Comparison of ENCODE assay signal across 14 cellular contexts in the genomic region with DNA sequence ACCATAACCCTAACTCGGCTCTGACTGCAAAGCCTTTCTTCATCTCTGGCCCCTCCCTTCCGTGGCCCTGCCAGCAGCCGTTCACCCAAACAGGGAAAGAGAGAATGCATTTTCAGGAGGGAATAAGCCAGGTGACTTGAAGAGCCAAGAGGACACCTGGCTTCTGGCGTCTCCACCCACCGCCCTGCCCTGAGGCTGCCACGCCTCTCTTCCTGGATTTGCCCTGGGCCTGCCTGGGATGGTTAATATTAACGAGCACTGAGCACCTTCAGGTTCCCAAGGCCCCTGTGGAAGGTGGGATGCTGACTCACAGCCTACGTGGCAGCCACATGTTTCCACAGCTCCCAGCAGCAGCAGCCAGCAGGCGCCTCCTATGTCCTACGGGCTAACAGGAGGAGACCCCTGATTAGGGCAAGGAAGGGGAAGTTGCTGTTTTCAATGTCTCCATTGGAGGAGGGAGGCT.
DNase-seq lines count a peak whose midpoint lies in the region; ATAC-seq, FAIRE-seq and TF ChIP-seq lines count a peak whose summit lies in the region.
"Had no signal": no experiment of that assay in that cellular context is flagged by ENCODE, and none has a peak within 500 bp of the region (broad histone marks: within the 10 kb centered on the region; RNA-seq: fewer than 3 reads in every experiment).

No MANE protein-coding gene starts in this region.

- peak; percentile 8 for DNase-seq in LNCaP clone FGC (ENCODE audit: low read depth)
- DNase-seq in PC-9: peak; percentile 91 to 97
- DNase-seq in keratinocyte (ENCODE audit: low read depth, low spot score): peak; percentile 86
- DNase-seq in stomach: peak; percentile 81
- DNase-seq in amygdala (lab: John Stamatoyannopoulos, UW): no peak
- no peak for DNase-seq in endothelial cell (ENCODE audit: low spot score)
- DNase-seq: DMS 273 treated with DMSO at 0.1 percent for 48 hours, kidney glomerular epithelial cell, tibial artery had no signal

- intact Hi-C loops in PC-9 (cut with micrococcal nuclease; ENCODE audit: unreplicated experiment) (loop anchor here (2.0 to 5.0 kb wide), 4 partner anchors 81 to 157 kb away; no protein-coding TSS in a partner anchor), stomach (cut with DNase I; ENCODE audit: low total_unique reads) (no loop called here)

- H3K9me3 ChIP-seq in PC-9 (ENCODE audit: insufficient read depth, low read depth) (no peaks in the 10 kb centered on the region), keratinocyte (ENCODE audit: control insufficient read depth, low read depth, low read length) (no peaks in the 10 kb centered on the region), stomach (no peaks in the 10 kb centered on the region)
- H3K9me3 ChIP-seq: tibial artery had no signal

- H3K4me1 Mint-ChIP-seq in endothelial cell (ENCODE audit: unreplicated experiment): no peaks in the 10 kb centered on the region
- H3K4me1 Mint-ChIP-seq: brain had no signal

- no peaks in the 10 kb centered on the region for H3K9me2 ChIP-seq in PC-9 (ENCODE audit: insufficient read depth)

- H3K4me3 ChIP-seq in LNCaP clone FGC (ENCODE audit: low read depth, low read length): no peak overlapping the region
- no peak overlapping the region for H3K4me3 ChIP-seq in PC-9
- no peak overlapping the region for H3K4me3 ChIP-seq in keratinocyte (ENCODE audit: control insufficient read depth in 2 of 3, extremely low read depth in 1 of 3, insufficient read depth in 2 of 3, low read depth in 1 of 3, low read length in 3 of 3)
- H3K4me3 ChIP-seq in stomach: no peak overlapping the region
- H3K4me3 ChIP-seq: tibial artery had no signal

- H3K27me3 ChIP-seq in PC-9 (ENCODE audit: insufficient read depth, low read depth) (no peaks in the 10 kb centered on the region), keratinocyte (ENCODE audit: control insufficient read depth, extremely low read depth, insufficient read depth, low read length) (no peaks in the 10 kb centered on the region), stomach (no peaks in the 10 kb centered on the region)
- H3K27me3 ChIP-seq: tibial artery had no signal

- H3K36me3 ChIP-seq in PC-9 (ENCODE audit: low read depth) (no peaks in the 10 kb centered on the region), keratinocyte (ENCODE audit: control insufficient read depth in 2 of 2, extremely low read depth in 1 of 2, insufficient read depth in 2 of 2, low read length in 2 of 2) (no peaks in the 10 kb centered on the region), stomach (no peaks in the 10 kb centered on the region)
- H3K36me3 ChIP-seq: tibial artery had no signal

- peak; percentile 90 for FAIRE-seq in keratinocyte (lab: Jason Lieb, UNC)
- FAIRE-seq: GM18507 had no signal

- H3K9me3 Mint-ChIP-seq in endothelial cell (ENCODE audit: unreplicated experiment): no peaks in the 10 kb centered on the region

- H3K36me3 Mint-ChIP-seq in endothelial cell (ENCODE audit: low read depth, unreplicated experiment): no peaks in the 10 kb centered on the region
- H3K36me3 Mint-ChIP-seq: brain had no signal

- peak overlapping the region; percentile 42 for H3K9ac ChIP-seq in keratinocyte (ENCODE audit: control insufficient read depth, extremely low read depth, insufficient read depth, low read length)
- H3K9ac ChIP-seq: KMS-11, parathyroid adenoma had no signal

- no peak for ATAC-seq in GM18858 (IDR thresholded peaks at IDR 0.05; ENCODE audit: unreplicated experiment)

- H2AFZ ChIP-seq in PC-9 (no peak overlapping the region), keratinocyte (ENCODE audit: control insufficient read depth, low read length) (no peak overlapping the region)
- H2AFZ ChIP-seq: parathyroid adenoma had no signal

- H3K4me2 ChIP-seq in PC-9: peak overlapping the region; percentile 46
- peak overlapping the region; percentile 57 for H3K4me2 ChIP-seq in keratinocyte (ENCODE audit: control insufficient read depth, extremely low read depth, insufficient read depth, low read depth, low read length)
- H3K4me2 ChIP-seq: KMS-11 had no signal

- H4K20me1 ChIP-seq in PC-9 (ENCODE audit: insufficient read depth) (no peaks in the 10 kb centered on the region), keratinocyte (ENCODE audit: control insufficient read depth, extremely low read depth, insufficient read depth, low read length) (no peaks in the 10 kb centered on the region)

- H3F3A ChIP-seq in PC-9 (ENCODE audit: insufficient read depth, low read depth): peaks cover 11% of the 10 kb centered on the region

- no peaks in the 10 kb centered on the region for H3K9me1 ChIP-seq in keratinocyte (ENCODE audit: control insufficient read depth, extremely low read depth, insufficient read depth, low read length)

- dilution Hi-C loops in keratinocyte (cut with MboI; ENCODE audit: extremely low pct_ligation_motif_present, low sequenced_read_pairs): no loop called here

- no peak for TF ChIP-seq CTCF in LNCaP clone FGC (IDR thresholded peaks at IDR 0.05; ENCODE audit: control insufficient read depth, extremely low read depth, insufficient read depth)
- no peak for TF ChIP-seq CTCF in PC-9 (conservative IDR thresholded peaks at IDR 0.05)
- peak in 2 of 3 experiments; percentile 2 to 24 for TF ChIP-seq CTCF in keratinocyte (optimal IDR thresholded peaks at IDR 0.05 in 1 of 3, IDR thresholded peaks at IDR 0.05 in 1 of 3, conservative IDR thresholded peaks at IDR 0.05 in 1 of 3; ENCODE audit: extremely low read depth in 1 of 3, insufficient read depth in 2 of 3, low read length in 3 of 3)
- no peak for TF ChIP-seq CTCF in stomach (IDR thresholded peaks at IDR 0.05)
- no peak for TF ChIP-seq CTCF in endothelial cell (IDR thresholded peaks at IDR 0.05; ENCODE audit: unreplicated experiment)

- H3K4me1 ChIP-seq in PC-9 (replicated peaks; ENCODE audit: insufficient read depth) (peaks cover 44% of the 10 kb centered on the region), keratinocyte (ENCODE audit: control insufficient read depth, extremely low read depth, insufficient read depth, low read length) (peaks cover 42% of the 10 kb centered on the region), stomach (peaks cover 0 to 6% (median 0%) of the 10 kb centered on the region in 4 donors)
- H3K4me1 ChIP-seq: parathyroid adenoma, tibial artery had no signal

- peaks cover 5% of the 10 kb centered on the region for H3K27me3 Mint-ChIP-seq in endothelial cell (ENCODE audit: unreplicated experiment)

- no peaks in the 10 kb centered on the region for H3K79me2 ChIP-seq in PC-9 (ENCODE audit: low read depth)
- no peaks in the 10 kb centered on the region for H3K79me2 ChIP-seq in keratinocyte (ENCODE audit: control insufficient read depth, insufficient read depth, low read length)
- H3K79me2 ChIP-seq: parathyroid adenoma had no signal

- BruUV-seq in PC-9 (replicated peaks; lab: Mats Ljungman, UMichigan): no TSS peak

- 37 to 58% (median 46%) methylated on average over 10 of the region's 10 CpGs for WGBS in stomach, 5 donors

- H3K27ac ChIP-seq in PC-9: peak overlapping the region; percentile 73
- peak overlapping the region; percentile 62 for H3K27ac ChIP-seq in keratinocyte (ENCODE audit: control insufficient read depth, insufficient read depth, low read length)
- H3K27ac ChIP-seq in stomach: peak overlapping the region in 3 of 5 donors; percentile 30 to 69 (median 50)
- H3K27ac ChIP-seq: KMS-11, parathyroid adenoma, tibial artery had no signal

- CTCF ChIA-PET in PC-9 (lab: Charles Lee): no interaction called here

- no peak for TF ChIP-seq EP300 in stomach (IDR thresholded peaks at IDR 0.05)

- TF ChIP-seq POLR2A in stomach (IDR thresholded peaks at IDR 0.05): no peak

- no peak overlapping the region for H3K4me3 Mint-ChIP-seq in endothelial cell (ENCODE audit: unreplicated experiment)
- H3K4me3 Mint-ChIP-seq: brain had no signal

- POLR2A ChIA-PET in PC-9 (lab: Charles Lee; ENCODE audit: unreplicated experiment): no interaction called here

- no peak overlapping the region for H3K27ac Mint-ChIP-seq in endothelial cell (ENCODE audit: unreplicated experiment)
- H3K27ac Mint-ChIP-seq: brain had no signal

Comparison
In these comparisons a context has a peak if more than half of its experiments do, and no peak if none do; other contexts are left out.
1. DNase-seq: peak in LNCaP clone FGC (single experiment), PC-9 (2 of 2), keratinocyte (single experiment) and stomach (single experiment); none in amygdala (0 of 56) and endothelial cell (single experiment).
2. CTCF ChIP-seq: peak in keratinocyte (2 of 3); none in LNCaP clone FGC (single experiment), PC-9 (single experiment), stomach (0 of 7) and endothelial cell (single experiment).
3. Peak in every context shown above with its lines, with median percentiles within 50 percentile points of each other: H3K27ac ChIP-seq.